ENCODE assay signal across 8 cellular contexts in genomic region chr21:10342261-10342956, GRCh38.
DNase-seq lines count a peak whose midpoint lies in the region; ATAC-seq, FAIRE-seq and TF ChIP-seq lines count a peak whose summit lies in the region.
"Not testable (repeated sequence)": the region's sequence is repeated elsewhere in the genome, so short reads cannot be mapped to it uniquely, and the experiment has no call there.

No MANE protein-coding gene starts in this region.

- TF ChIP-seq CTCF in A549 (IDR thresholded peaks at IDR 0.05); heart left ventricle (IDR thresholded peaks at IDR 0.05); lung (IDR thresholded peaks at IDR 0.05; ENCODE audit: control extremely low read depth, extremely low read depth): not testable (repeated sequence)

- POLR2A ChIA-PET in A549 (lab: Yijun Ruan, JAX): not testable (repeated sequence)

- not testable (repeated sequence) for TF ChIP-seq EP300 in A549 (IDR thresholded peaks at IDR 0.05)

- TF ChIP-seq RAD21 in A549 (conservative IDR thresholded peaks at IDR 0.05 in 1 of 2, IDR thresholded peaks at IDR 0.05 in 1 of 2): not testable (repeated sequence)

- not testable (repeated sequence) for H3K27me3 Mint-ChIP-seq in activated T-helper 17 cell treated with anti-CD3 and anti-CD28 coated beads, Interleukin-2, amount 50 U/mL, for 72 hours

- H3K27ac ChIP-seq in A549 (peak overlapping the region; percentile 77 to 90), SJCRH30 (peak overlapping the region; percentile 29; the same call in 1 of the 2 replicates)
- H3K27ac ChIP-seq in heart left ventricle; lung (ENCODE audit: low read depth in 1 of 2, low read length in 1 of 2): not testable (repeated sequence)

- not testable (repeated sequence) for H3K36me3 ChIP-seq in SJCRH30; heart left ventricle; lung (ENCODE audit: control insufficient read depth in 2 of 2, insufficient read depth in 2 of 2, low read length in 2 of 2)

- H3K27me3 ChIP-seq in SJCRH30; heart left ventricle; lung (ENCODE audit: control insufficient read depth, insufficient read depth): not testable (repeated sequence)

- H3K9me3 Mint-ChIP-seq in activated T-helper 17 cell treated with anti-CD3 and anti-CD28 coated beads, Interleukin-2, amount 50 U/mL, for 72 hours: peaks cover 38% of the 10 kb centered on the region
- H3K9me3 Mint-ChIP-seq in stimulated activated effector memory CD8-positive, alpha-beta T cell treated with anti-CD3 and anti-CD28 coated beads, Interleukin-12 subunit alpha, Interleukin-12 subunit beta, amount 100 ng/mL, for 72 hours: peaks cover 32% of the 10 kb centered on the region

- not testable (repeated sequence) for TF ChIP-seq POLR2A in A549 (IDR thresholded peaks at IDR 0.05; ENCODE audit: low read length); heart left ventricle (IDR thresholded peaks at IDR 0.05)

- H3K9me3 ChIP-seq in A549; SJCRH30 (replicated peaks): not testable (repeated sequence)
- H3K9me3 ChIP-seq in heart left ventricle (peaks cover 0 to 69% (median 10%) of the 10 kb centered on the region in 12 donors), lung (ENCODE audit: control insufficient read depth in 2 of 2, insufficient read depth in 1 of 2, low read length in 1 of 2) (peaks cover 2 to 27% of the 10 kb centered on the region in 2 donors)

- ATAC-seq in A549 (peak; percentile 96 to 98), GM19397 (IDR thresholded peaks at IDR 0.05; ENCODE audit: unreplicated experiment) (peak; percentile 38), HG03439 (IDR thresholded peaks at IDR 0.05; ENCODE audit: unreplicated experiment) (peak; percentile 32), heart left ventricle (peak in 3 of 4 donors; percentile 52 to 59 (median 52)), lung (ENCODE audit: insufficient read depth, low FRiP score) (peak; percentile 9)
- ATAC-seq in activated T-helper 17 cell treated with anti-CD3 and anti-CD28 coated beads, Interleukin-2, amount 50 U/mL, for 72 hours (replicated peaks): peak; percentile 50
- ATAC-seq in stimulated activated effector memory CD8-positive, alpha-beta T cell treated with anti-CD3 and anti-CD28 coated beads, Interleukin-12 subunit alpha, Interleukin-12 subunit beta, amount 100 ng/mL, for 72 hours: peak; percentile 39

- H3K4me1 Mint-ChIP-seq in activated T-helper 17 cell treated with anti-CD3 and anti-CD28 coated beads, Interleukin-2, amount 50 U/mL, for 72 hours; stimulated activated effector memory CD8-positive, alpha-beta T cell treated with anti-CD3 and anti-CD28 coated beads, Interleukin-12 subunit alpha, Interleukin-12 subunit beta, amount 100 ng/mL, for 72 hours: not testable (repeated sequence)

- H3K4me3 Mint-ChIP-seq in activated T-helper 17 cell treated with anti-CD3 and anti-CD28 coated beads, Interleukin-2, amount 50 U/mL, for 72 hours; stimulated activated effector memory CD8-positive, alpha-beta T cell treated with anti-CD3 and anti-CD28 coated beads, Interleukin-12 subunit alpha, Interleukin-12 subunit beta, amount 100 ng/mL, for 72 hours: not testable (repeated sequence)

- DNase-seq in A549 (ENCODE audit: low read depth in 1 of 2, low spot score in 1 of 2) (peak in 1 of 2 experiments; percentile 75), SJCRH30 (peak; percentile 40 to 45), heart left ventricle (peak in 3 of 5 donors; percentile 18 to 68 (median 22)), lung (ENCODE audit: low spot score) (peak; percentile 28)
- peak in 1 of 2 donors; percentile 45 for DNase-seq in stimulated activated effector memory CD8-positive, alpha-beta T cell treated with anti-CD3 and anti-CD28 coated beads, Interleukin-12 subunit alpha, Interleukin-12 subunit beta, amount 100 ng/mL, for 72 hours (ENCODE audit: low spot score in 2 of 2)

- intact Hi-C loops in heart left ventricle (cut with DNase I): not testable (repeated sequence)

- FAIRE-seq in A549 (lab: Jason Lieb, UNC): not testable (repeated sequence)

- CTCF ChIA-PET in A549 (lab: Yijun Ruan, JAX): not testable (repeated sequence)

- not testable (repeated sequence) for H3K36me3 Mint-ChIP-seq in activated T-helper 17 cell treated with anti-CD3 and anti-CD28 coated beads, Interleukin-2, amount 50 U/mL, for 72 hours (ENCODE audit: low read depth); stimulated activated effector memory CD8-positive, alpha-beta T cell treated with anti-CD3 and anti-CD28 coated beads, Interleukin-12 subunit alpha, Interleukin-12 subunit beta, amount 100 ng/mL, for 72 hours

- not testable (repeated sequence) for H3K27ac Mint-ChIP-seq in activated T-helper 17 cell treated with anti-CD3 and anti-CD28 coated beads, Interleukin-2, amount 50 U/mL, for 72 hours; stimulated activated effector memory CD8-positive, alpha-beta T cell treated with anti-CD3 and anti-CD28 coated beads, Interleukin-12 subunit alpha, Interleukin-12 subunit beta, amount 100 ng/mL, for 72 hours

- WGBS in A549 (ENCODE audit: missing lambda C conversion rate): 10% methylated on average over 27 of the region's 46 CpGs
- WGBS in heart left ventricle, 4 donors: 65 to 75% (median 70%) methylated on average over 24 to 25 of the region's 46 CpGs
- 75 to 76% methylated on average over 24 to 26 of the region's 46 CpGs for WGBS in lung, 2 donors

- H3K4me2 ChIP-seq in A549: peak overlapping the region; percentile 73

- peak overlapping the region; percentile 52 for H3K4me3 ChIP-seq in A549
- peak overlapping the region; percentile 58 for H3K4me3 ChIP-seq in SJCRH30
- not testable (repeated sequence) for H3K4me3 ChIP-seq in heart left ventricle, lung

- H3K4me1 ChIP-seq in A549; SJCRH30; heart left ventricle; lung (ENCODE audit: control insufficient read depth in 2 of 2, insufficient read depth in 2 of 2, low read length in 2 of 2): not testable (repeated sequence)

TF ChIP-seq in A549, 52 proteins besides CTCF, POLR2A, EP300 and RAD21:
- TF ChIP-seq MAX (IDR thresholded peaks at IDR 0.05): peak; percentile 26; the same call in 1 of the 2 replicates

Comparison
In these comparisons a context has a peak if more than half of its experiments do, and no peak if none do; other contexts are left out.
1. ATAC-seq: peak in every context shown above with its lines; median percentile 97 in A549; 52 in heart left ventricle; 50 in activated T-helper 17 cell treated with anti-CD3 and anti-CD28 coated beads, Interleukin-2, amount 50 U/mL, for 72 hours; 39 in stimulated activated effector memory CD8-positive, alpha-beta T cell treated with anti-CD3 and anti-CD28 coated beads, Interleukin-12 subunit alpha, Interleukin-12 subunit beta, amount 100 ng/mL, for 72 hours; 38 in GM19397; 32 in HG03439; 9 in lung.